Comparison of ENCODE assay signal across 30 cellular contexts in the genomic region with DNA sequence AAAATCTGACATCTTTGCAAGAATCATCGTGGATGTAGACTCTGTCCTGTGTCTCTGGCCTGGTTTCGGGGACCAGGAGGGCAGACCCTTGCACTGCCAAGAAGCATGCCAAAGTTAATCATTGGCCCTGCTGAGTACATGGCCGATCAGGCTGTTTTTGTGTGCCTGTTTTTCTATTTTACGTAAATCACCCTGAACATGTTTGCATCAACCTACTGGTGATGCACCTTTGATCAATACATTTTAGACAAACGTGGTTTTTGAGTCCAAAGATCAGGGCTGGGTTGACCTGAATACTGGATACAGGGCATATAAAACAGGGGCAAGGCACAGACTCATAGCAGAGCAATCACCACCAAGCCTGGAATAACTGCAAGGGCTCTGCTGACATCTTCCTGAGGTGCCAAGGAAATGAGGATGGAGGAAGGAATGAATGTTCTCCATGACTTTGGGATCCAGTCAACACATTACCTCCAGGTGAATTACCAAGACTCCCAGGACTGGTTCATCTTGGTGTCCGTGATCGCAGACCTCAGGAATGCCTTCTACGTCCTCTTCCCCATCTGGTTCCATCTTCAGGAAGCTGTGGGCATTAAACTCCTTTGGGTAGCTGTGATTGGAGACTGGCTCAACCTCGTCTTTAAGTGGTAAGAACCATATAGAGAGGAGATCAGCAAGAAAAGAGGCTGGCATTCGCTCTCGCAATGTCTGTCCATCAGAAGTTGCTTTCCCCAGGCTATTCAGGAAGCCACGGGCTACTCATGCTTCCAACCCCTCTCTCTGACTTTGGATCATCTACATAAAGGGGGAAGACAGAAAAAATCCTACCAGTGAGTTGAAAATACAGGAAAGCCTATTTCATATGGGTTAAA. TPM values are rescaled to one million over a fixed set of nuclear protein-coding genes. Genes with fewer than 3 reads are reported as not detected.
"Had no signal": no experiment of that assay in that cellular context is flagged by ENCODE, and none has a peak within 500 bp of the region (broad histone marks: within the 10 kb centered on the region; RNA-seq: fewer than 3 reads in every experiment).

TSS of gene G6PC1 (plus strand) at position 340 of the 872 bp plus-strand sequence. CDS start at position 418, 78 bp downstream.

- H3K9me3 Mint-ChIP-seq: activated B cell treated with CpG ODN at 0.5 μM for 24 hours; activated CD8-positive, alpha-beta T cell treated with anti-CD3 and anti-CD28 coated beads for 36 hours; activated T-cell treated with anti-CD3 and anti-CD28 coated beads, Interleukin-2, amount 50 U/mL, for 4 hours; activated T-helper 17 cell treated with anti-CD3 and anti-CD28 coated beads, Interleukin-2, amount 50 U/mL, for 72 hours; central memory CD8-positive, alpha-beta T cell; naive B cell; T-helper 1 cell treated with Interleukin-12 subunit alpha and Interleukin-12 subunit beta and Interleukin-4 antibody, amounts not matched to agents 30 μg/mL and 1 μg/mL, for 36 hours had no signal

- H3K27ac Mint-ChIP-seq: activated B cell treated with CpG ODN at 0.5 μM for 24 hours; activated CD8-positive, alpha-beta T cell treated with anti-CD3 and anti-CD28 coated beads for 36 hours; activated T-helper 17 cell treated with anti-CD3 and anti-CD28 coated beads, Interleukin-2, amount 50 U/mL, for 72 hours; T-helper 1 cell treated with Interleukin-12 subunit alpha and Interleukin-12 subunit beta and Interleukin-4 antibody, amounts not matched to agents 30 μg/mL and 1 μg/mL, for 36 hours had no signal

- H3K36me3 ChIP-seq: gastroesophageal sphincter, left lung, ovary, spleen had no signal

- H3K9me3 ChIP-seq: gastroesophageal sphincter, left lung, ovary, psoas muscle, spleen, testis had no signal

- DNase-seq: activated B cell treated with CpG ODN at 0.5 μM for 24 hours; activated CD4-positive, alpha-beta T cell treated with anti-CD3 and anti-CD28 coated beads, Interleukin-2, amount 50 U/mL, for 1 hour; activated CD8-positive, alpha-beta T cell treated with anti-CD3 and anti-CD28 coated beads for 36 hours; activated gamma-delta T cell treated with Interleukin-2 at 50 U/mL for 16 hours; activated naive CD4-positive, alpha-beta T cell treated with anti-CD3 and anti-CD28 coated beads, Interleukin-2, amount 50 U/mL, for 16 hours; activated T-cell treated with anti-CD3 and anti-CD28 coated beads, Interleukin-2, amount 50 U/mL, for 4 hours; amniotic stem cell; dermis blood vessel endothelial cell; effector memory CD4-positive, alpha-beta T cell; erythroblast; hippocampal formation; left lung; naive B cell; ovary; psoas muscle; spleen; stimulated activated naive CD4-positive, alpha-beta T cell; SW 1271; T-helper 9 cell; testis; trophoblast cell had no signal

- ATAC-seq: activated CD8-positive, alpha-beta T cell treated with anti-CD3 and anti-CD28 coated beads for 36 hours; activated T-cell treated with anti-CD3 and anti-CD28 coated beads, Interleukin-2, amount 50 U/mL, for 4 hours; activated T-helper 17 cell treated with anti-CD3 and anti-CD28 coated beads, Interleukin-2, amount 50 U/mL, for 72 hours; gastroesophageal sphincter; left lung; psoas muscle had no signal

- H3K36me3 Mint-ChIP-seq: naive B cell had no signal

- H3K4me3 Mint-ChIP-seq: activated B cell treated with CpG ODN at 0.5 μM for 24 hours; activated CD8-positive, alpha-beta T cell treated with anti-CD3 and anti-CD28 coated beads for 36 hours; activated T-cell treated with anti-CD3 and anti-CD28 coated beads, Interleukin-2, amount 50 U/mL, for 4 hours; activated T-helper 17 cell treated with anti-CD3 and anti-CD28 coated beads, Interleukin-2, amount 50 U/mL, for 72 hours; central memory CD8-positive, alpha-beta T cell; T-helper 1 cell treated with Interleukin-12 subunit alpha and Interleukin-12 subunit beta and Interleukin-4 antibody, amounts not matched to agents 30 μg/mL and 1 μg/mL, for 36 hours had no signal

- H3K27me3 ChIP-seq: gastroesophageal sphincter, left lung, ovary, testis had no signal

- H3K27ac ChIP-seq: gastroesophageal sphincter, left lung, ovary, psoas muscle, spleen, testis had no signal

- H3K4me1 ChIP-seq: spleen, testis had no signal

- H3K4me3 ChIP-seq: gastroesophageal sphincter, left lung, ovary, psoas muscle, spleen, testis had no signal

- H3K4me1 Mint-ChIP-seq: activated B cell treated with CpG ODN at 0.5 μM for 24 hours; activated T-helper 17 cell treated with anti-CD3 and anti-CD28 coated beads, Interleukin-2, amount 50 U/mL, for 72 hours; central memory CD8-positive, alpha-beta T cell; naive B cell had no signal

RNA-seq across cellular contexts. Expression of gene G6PC1, which starts in this region (rescaled TPM):
- total RNA-seq: activated B cell treated with CpG ODN at 0.5 μM for 24 hours; activated CD8-positive, alpha-beta T cell treated with anti-CD3 and anti-CD28 coated beads for 36 hours; activated T-helper 17 cell treated with anti-CD3 and anti-CD28 coated beads, Interleukin-2, amount 50 U/mL, for 72 hours; astrocyte; dermis blood vessel endothelial cell; gastroesophageal sphincter; left lung; lung microvascular endothelial cell; mesenteric fat pad; psoas muscle; spleen had no signal
- polyA plus RNA-seq: keratinocyte, neural cell, ovary, spleen had no signal
